In the genomic region with DNA sequence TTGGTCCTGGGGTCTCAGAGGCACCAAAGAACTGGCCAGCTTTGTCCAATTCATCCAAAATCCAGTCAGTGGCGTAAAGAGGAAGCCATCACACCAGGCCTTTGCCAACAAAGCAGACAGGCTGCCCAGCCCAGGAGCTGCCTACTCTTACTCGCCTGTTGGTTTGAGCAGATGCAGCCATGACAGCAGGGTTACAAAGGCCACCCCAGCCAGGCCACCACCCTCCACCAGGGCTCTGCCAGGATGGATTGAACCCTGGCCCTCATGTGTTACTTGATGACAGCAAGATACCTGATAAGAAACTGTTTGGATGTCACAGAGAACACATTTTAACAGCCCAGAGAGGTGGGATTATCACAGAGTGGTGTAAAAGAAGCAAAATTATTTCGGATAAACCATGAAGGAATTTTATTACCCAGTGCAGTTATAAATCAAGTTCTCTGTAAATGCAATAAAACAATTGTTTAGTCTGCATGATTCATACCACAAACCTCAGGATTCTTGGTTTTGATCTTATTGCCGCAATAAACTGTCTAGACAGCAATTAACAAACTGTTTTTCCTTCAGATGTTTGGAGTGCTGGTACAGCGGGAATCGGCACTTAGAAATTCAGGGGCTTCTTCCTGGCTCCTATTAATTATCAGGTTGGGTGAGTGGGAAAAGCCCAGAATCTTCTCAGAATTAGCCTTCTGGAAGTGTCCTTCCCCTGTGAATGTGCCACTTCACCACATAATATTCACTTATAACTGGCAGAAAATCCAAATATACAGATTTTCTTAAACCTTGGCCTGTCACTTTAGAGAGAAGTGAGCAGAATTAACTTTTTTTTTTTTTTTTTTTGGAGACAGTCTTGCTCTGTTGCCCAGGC, we compare ENCODE assay signal across 18 cellular contexts. TPM values are rescaled to one million over a fixed set of nuclear protein-coding genes. Genes with fewer than 3 reads are reported as not detected.
DNase-seq lines count a peak whose midpoint lies in the region; ATAC-seq and TF ChIP-seq lines count a peak whose summit lies in the region.
"Had no signal": no experiment of that assay in that cellular context is flagged by ENCODE, and none has a peak within 500 bp of the region (broad histone marks: within the 10 kb centered on the region; RNA-seq: fewer than 3 reads in every experiment).

No MANE protein-coding gene starts in this region.

- H3K9me3 ChIP-seq in Caco-2, result no peaks in the 10 kb centered on the region
- no peaks in the 10 kb centered on the region for H3K9me3 ChIP-seq in neural progenitor cell (ENCODE audit: low read depth)
- no peaks in the 10 kb centered on the region for H3K9me3 ChIP-seq in naive thymus-derived CD4-positive, alpha-beta T cell (ENCODE audit: control insufficient read depth in 2 of 3, low read length in 3 of 3)

- POLR2A ChIA-PET in Caco-2 (lab: Charles Lee), result no interaction called here
- POLR2A ChIA-PET in naive thymus-derived CD4-positive, alpha-beta T cell (lab: Charles Lee), result no interaction called here

- no peaks in the 10 kb centered on the region for H3K79me2 ChIP-seq in neural progenitor cell (ENCODE audit: low read depth)

- no peak for ATAC-seq in naive thymus-derived CD4-positive, alpha-beta T cell
- ATAC-seq in HG03039 (IDR thresholded peaks at IDR 0.05; ENCODE audit: unreplicated experiment), result no peak
- ATAC-seq: stimulated activated memory B cell treated with anti-CD40 and anti-IgM and Interleukin-4, amounts not matched to agents 10 μg/mL and 1 μg/mL and 100 μg/mL, for 72 hours had no signal

- no peak overlapping the region for H3K4me3 Mint-ChIP-seq in Caco-2 (ENCODE audit: unreplicated experiment)
- no peak overlapping the region for H3K4me3 Mint-ChIP-seq in neural progenitor cell
- H3K4me3 Mint-ChIP-seq in naive thymus-derived CD4-positive, alpha-beta T cell, result no peak overlapping the region
- H3K4me3 Mint-ChIP-seq: CD4-positive, CD25-positive, alpha-beta regulatory T cell; stimulated activated memory B cell treated with anti-CD40 and anti-IgM and Interleukin-4, amounts not matched to agents 10 μg/mL and 1 μg/mL and 100 μg/mL, for 72 hours had no signal

- H3K27me3 Mint-ChIP-seq in Caco-2 (ENCODE audit: insufficient read depth, unreplicated experiment), result no peaks in the 10 kb centered on the region
- peaks cover 3% of the 10 kb centered on the region for H3K27me3 Mint-ChIP-seq in neural progenitor cell (ENCODE audit: insufficient read depth, low read depth)
- H3K27me3 Mint-ChIP-seq in naive thymus-derived CD4-positive, alpha-beta T cell, result peaks cover 7 to 35% (median 17%) of the 10 kb centered on the region in 5 donors

- H3K9me3 Mint-ChIP-seq in Caco-2 (ENCODE audit: unreplicated experiment), result no peaks in the 10 kb centered on the region
- H3K9me3 Mint-ChIP-seq in neural progenitor cell, result peaks cover 3% of the 10 kb centered on the region
- H3K9me3 Mint-ChIP-seq in naive thymus-derived CD4-positive, alpha-beta T cell, result peaks cover 0 to 2% (median 0%) of the 10 kb centered on the region in 11 donors
- H3K9me3 Mint-ChIP-seq: CD4-positive, CD25-positive, alpha-beta regulatory T cell; stimulated activated memory B cell treated with anti-CD40 and anti-IgM and Interleukin-4, amounts not matched to agents 10 μg/mL and 1 μg/mL and 100 μg/mL, for 72 hours had no signal

- CTCF ChIA-PET in Caco-2 (lab: Charles Lee), result no interaction called here
- CTCF ChIA-PET in naive thymus-derived CD4-positive, alpha-beta T cell (lab: Charles Lee), result no interaction called here

- no peak overlapping the region for H3K4me3 ChIP-seq in Caco-2 (ENCODE audit: low read depth, low read length)
- H3K4me3 ChIP-seq in neural progenitor cell, result no peak overlapping the region
- no peak overlapping the region for H3K4me3 ChIP-seq in naive thymus-derived CD4-positive, alpha-beta T cell (ENCODE audit: low read length)
- H3K4me3 ChIP-seq: cardiac muscle cell had no signal

- TF ChIP-seq CTCF in Caco-2 (IDR thresholded peaks at IDR 0.05; ENCODE audit: insufficient read depth in 1 of 2, low read depth in 1 of 2, low read length in 1 of 2, severe bottlenecking in 1 of 2, unreplicated experiment in 1 of 2) (no peak), neural progenitor cell (IDR thresholded peaks at IDR 0.05) (no peak)

- H3K36me3 Mint-ChIP-seq in Caco-2 (ENCODE audit: insufficient read depth, unreplicated experiment), result no peaks in the 10 kb centered on the region
- no peaks in the 10 kb centered on the region for H3K36me3 Mint-ChIP-seq in neural progenitor cell
- no peaks in the 10 kb centered on the region for H3K36me3 Mint-ChIP-seq in naive thymus-derived CD4-positive, alpha-beta T cell
- H3K36me3 Mint-ChIP-seq: CD4-positive, CD25-positive, alpha-beta regulatory T cell; stimulated activated memory B cell treated with anti-CD40 and anti-IgM and Interleukin-4, amounts not matched to agents 10 μg/mL and 1 μg/mL and 100 μg/mL, for 72 hours had no signal

- peak overlapping the region; percentile 54 for H2AFZ ChIP-seq in neural progenitor cell (replicated peaks)

- peaks cover 26% of the 10 kb centered on the region for H3K4me1 Mint-ChIP-seq in Caco-2 (ENCODE audit: low read depth, unreplicated experiment)
- H3K4me1 Mint-ChIP-seq in neural progenitor cell, result peaks cover 9% of the 10 kb centered on the region
- no peaks in the 10 kb centered on the region for H3K4me1 Mint-ChIP-seq in naive thymus-derived CD4-positive, alpha-beta T cell
- H3K4me1 Mint-ChIP-seq: CD4-positive, CD25-positive, alpha-beta regulatory T cell; stimulated activated memory B cell treated with anti-CD40 and anti-IgM and Interleukin-4, amounts not matched to agents 10 μg/mL and 1 μg/mL and 100 μg/mL, for 72 hours had no signal

- H3K36me3 ChIP-seq in Caco-2 (ENCODE audit: control insufficient read depth, insufficient read depth, low read length) (no peaks in the 10 kb centered on the region), neural progenitor cell (no peaks in the 10 kb centered on the region)
- H3K36me3 ChIP-seq in naive thymus-derived CD4-positive, alpha-beta T cell (ENCODE audit: control insufficient read depth in 2 of 3, insufficient read depth in 3 of 3, low read length in 3 of 3), result no peaks in the 10 kb centered on the region
- H3K36me3 ChIP-seq: cardiac muscle cell had no signal

- H3F3A ChIP-seq in neural progenitor cell (ENCODE audit: low read depth), result peaks cover 4% of the 10 kb centered on the region

- no peak overlapping the region for H3K9ac ChIP-seq in neural progenitor cell

- no TSS peak for BruUV-seq in Caco-2 (replicated peaks; lab: Mats Ljungman, UMichigan)

- intact Hi-C loops in Caco-2 (cut with micrococcal nuclease; ENCODE audit: unreplicated experiment), result loop anchor here (1.0 to 2.0 kb wide), 2 partner anchors 11 to 29 kb away; no protein-coding TSS in a partner anchor
- intact Hi-C loops in naive thymus-derived CD4-positive, alpha-beta T cell (cut with micrococcal nuclease), result no loop called here

- no peak overlapping the region for H3K4me2 ChIP-seq in neural progenitor cell

- H3K27ac Mint-ChIP-seq in Caco-2 (ENCODE audit: unreplicated experiment), result peak overlapping the region; percentile 34
- no peak overlapping the region for H3K27ac Mint-ChIP-seq in neural progenitor cell
- H3K27ac Mint-ChIP-seq in naive thymus-derived CD4-positive, alpha-beta T cell, result no peak overlapping the region
- H3K27ac Mint-ChIP-seq: CD4-positive, CD25-positive, alpha-beta regulatory T cell; stimulated activated memory B cell treated with anti-CD40 and anti-IgM and Interleukin-4, amounts not matched to agents 10 μg/mL and 1 μg/mL and 100 μg/mL, for 72 hours had no signal

- H4K20me1 ChIP-seq in neural progenitor cell (ENCODE audit: low read depth), result no peaks in the 10 kb centered on the region

- peak; percentile 64 to 79 for DNase-seq in Caco-2
- peak; percentile 96 for DNase-seq in M059J (ENCODE audit: low read depth)
- peak; percentile 36 for DNase-seq in epithelial cell of prostate (ENCODE audit: low read depth, low spot score)
- no peak for DNase-seq in neural progenitor cell (ENCODE audit: low spot score)
- no peak for DNase-seq in Ammon's horn (ENCODE audit: low spot score)
- DNase-seq in activated naive CD4-positive, alpha-beta T cell treated with anti-CD3 and anti-CD28 coated beads, Interleukin-2, amount 50 U/mL, for 16 hours, result no peak
- DNase-seq in naive thymus-derived CD4-positive, alpha-beta T cell, result no peak
- DNase-seq: activated CD4-positive, alpha-beta T cell treated with anti-CD3 and anti-CD28 coated beads, Interleukin-2, amount 50 U/mL, for 1 hour; activated effector memory CD4-positive, alpha-beta T cell treated with Interleukin-2 at 50 U/mL for 16 hours; CD4-positive, CD25-positive, alpha-beta regulatory T cell; erythroblast; KBM-7; NCI-H1694 treated with DMSO at 0.1 percent for 48 hours; NK-92 treated with Interleukin-12 subunit alpha and Interleukin-12 subunit beta, amount 100 ng/mL, for 24 hours; T-helper 2 cell had no signal

- peaks cover 19% of the 10 kb centered on the region for H3K4me1 ChIP-seq in Caco-2
- peaks cover 23% of the 10 kb centered on the region for H3K4me1 ChIP-seq in neural progenitor cell
- H3K4me1 ChIP-seq in naive thymus-derived CD4-positive, alpha-beta T cell (ENCODE audit: control insufficient read depth in 2 of 2, insufficient read depth in 2 of 2, low read length in 2 of 2), result no peaks in the 10 kb centered on the region

- no peak overlapping the region for H3K27ac ChIP-seq in epithelial cell of prostate
- H3K27ac ChIP-seq in neural progenitor cell, result no peak overlapping the region
- no peak overlapping the region for H3K27ac ChIP-seq in naive thymus-derived CD4-positive, alpha-beta T cell (ENCODE audit: low read depth, low read length)
- H3K27ac ChIP-seq: cardiac muscle cell had no signal

- H3K27me3 ChIP-seq in Caco-2 (replicated peaks; ENCODE audit: control insufficient read depth, insufficient read depth, low read length) (no peaks in the 10 kb centered on the region), neural progenitor cell (no peaks in the 10 kb centered on the region)
- no peaks in the 10 kb centered on the region for H3K27me3 ChIP-seq in naive thymus-derived CD4-positive, alpha-beta T cell (ENCODE audit: control insufficient read depth in 2 of 2, insufficient read depth in 2 of 2, low read length in 2 of 2)
- H3K27me3 ChIP-seq: cardiac muscle cell had no signal

RNA-seq across cellular contexts. Expression of gene SALL4, which starts 57.9 kb away (rescaled TPM):
- total RNA-seq in Caco-2 (2022) (75.8 and 84.5 TPM in 2 replicates), neural progenitor cell (ENCODE audit: low replicate concordance) (219 and 274 TPM in 2 replicates)
- total RNA-seq in M059J (2014; rRNA removed; shearing (Covaris generic)), result 1.6 and 2.4 TPM in 2 replicates
- under 1 TPM in 3 of 5 experiments, not detected in 2; 0.15 to 0.32 (median 0.17) TPM for total RNA-seq in naive thymus-derived CD4-positive, alpha-beta T cell
- not detected for polyA plus RNA-seq in naive thymus-derived CD4-positive, alpha-beta T cell
- total RNA-seq: CD4-positive, CD25-positive, alpha-beta regulatory T cell had no signal
- polyA plus RNA-seq: CD4-positive, CD25-positive, alpha-beta regulatory T cell had no signal

Comparison
In these comparisons a context has a peak if more than half of its experiments do, and no peak if none do; other contexts are left out.
1. DNase-seq: peak in Caco-2 (2 of 2), M059J (single experiment) and epithelial cell of prostate (single experiment); none in neural progenitor cell (single experiment), Ammon's horn (single experiment), activated naive CD4-positive, alpha-beta T cell treated with anti-CD3 and anti-CD28 coated beads, Interleukin-2, amount 50 U/mL, for 16 hours (single experiment) and naive thymus-derived CD4-positive, alpha-beta T cell (0 of 9).
2. RNA of gene SALL4, which starts 57.9 kb away (total RNA-seq): 219 to 274 TPM in neural progenitor cell and 75.8 to 84.5 TPM in Caco-2; 1.6 to 2.4 TPM in M059J and 0.15 to 0.32 TPM in naive thymus-derived CD4-positive, alpha-beta T cell; every median in the first group is over 10 times any median in the second.